ENCODE assay signal across 8 cellular contexts in the genomic region with DNA sequence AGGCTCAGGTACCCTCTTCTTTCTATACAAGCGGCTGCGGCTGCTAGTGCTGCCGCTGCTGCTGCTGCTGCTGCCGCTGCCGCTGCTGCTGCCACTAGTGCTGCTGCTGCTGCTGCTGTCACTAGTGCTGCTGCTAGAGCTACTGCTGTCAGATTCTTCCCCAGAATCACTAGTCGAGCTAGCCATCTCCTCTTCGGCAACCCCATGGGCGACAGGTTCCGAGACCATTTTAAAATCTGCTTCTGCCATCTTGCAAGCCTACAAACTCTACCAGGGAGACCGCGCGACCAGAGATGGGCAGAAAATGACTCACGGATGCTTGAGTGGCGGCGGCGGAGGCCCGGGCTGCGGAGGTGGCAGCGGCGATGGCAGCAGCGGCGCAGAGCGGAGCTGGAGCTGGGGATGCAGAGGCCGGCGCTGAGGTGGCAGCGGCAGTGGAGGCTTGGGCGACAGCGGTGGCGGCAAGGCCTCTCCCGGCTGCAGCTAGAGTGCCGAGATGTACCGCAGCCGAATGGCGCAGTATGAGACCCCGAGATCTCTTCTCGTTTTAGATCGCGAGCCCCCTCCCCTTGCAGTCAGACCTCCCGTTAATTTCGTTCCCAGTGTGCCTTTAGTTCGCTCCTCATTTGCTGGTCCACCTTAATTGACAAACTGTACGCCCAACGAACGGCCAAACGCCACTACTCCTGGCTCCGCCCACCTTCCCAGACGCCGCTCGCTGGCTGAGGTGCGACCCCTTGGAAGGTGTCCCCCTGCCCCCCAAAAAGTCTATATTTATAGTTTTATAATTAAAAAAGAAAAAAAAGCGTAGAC.
A peak's percentile ranks its signal among the peaks of the same experiment; 100 is the strongest.
DNase-seq lines count a peak whose midpoint lies in the region; ATAC-seq lines count a peak whose summit lies in the region.

A gene with protein sequence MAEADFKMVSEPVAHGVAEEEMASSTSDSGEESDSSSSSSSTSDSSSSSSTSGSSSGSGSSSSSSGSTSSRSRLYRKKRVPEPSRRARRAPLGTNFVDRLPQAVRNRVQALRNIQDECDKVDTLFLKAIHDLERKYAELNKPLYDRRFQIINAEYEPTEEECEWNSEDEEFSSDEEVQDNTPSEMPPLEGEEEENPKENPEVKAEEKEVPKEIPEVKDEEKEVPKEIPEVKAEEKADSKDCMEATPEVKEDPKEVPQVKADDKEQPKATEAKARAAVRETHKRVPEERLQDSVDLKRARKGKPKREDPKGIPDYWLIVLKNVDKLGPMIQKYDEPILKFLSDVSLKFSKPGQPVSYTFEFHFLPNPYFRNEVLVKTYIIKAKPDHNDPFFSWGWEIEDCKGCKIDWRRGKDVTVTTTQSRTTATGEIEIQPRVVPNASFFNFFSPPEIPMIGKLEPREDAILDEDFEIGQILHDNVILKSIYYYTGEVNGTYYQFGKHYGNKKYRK (minus strand): TSS at position 523 of the 813 bp plus-strand sequence. CDS start 274 bp downstream, at position 249.

- ATAC-seq in GM19035 (IDR thresholded peaks at IDR 0.05; ENCODE audit: unreplicated experiment) (peak; percentile 91), HG03521 (IDR thresholded peaks at IDR 0.05; ENCODE audit: unreplicated experiment) (no peak), GM18502 (IDR thresholded peaks at IDR 0.05; ENCODE audit: poor library complexity, unreplicated experiment) (no peak)
- peak; percentile 71 for ATAC-seq in central memory CD8-positive, alpha-beta T cell (replicated peaks; ENCODE audit: extremely low read depth, poor library complexity, severe bottlenecking)

- H3K4me3 ChIP-seq in skin epidermis: peak within 1 kb of the TSS; percentile 25 to 55 (median 35)

- H3K4me1 Mint-ChIP-seq in central memory CD8-positive, alpha-beta T cell: peaks cover 7% of the 10 kb centered on the region

- H3K9me3 Mint-ChIP-seq in central memory CD8-positive, alpha-beta T cell: no peaks in the 10 kb centered on the region

- H3K36me3 Mint-ChIP-seq in central memory CD8-positive, alpha-beta T cell (ENCODE audit: insufficient read depth): peaks cover 3% of the 10 kb centered on the region

- H3K27me3 Mint-ChIP-seq in central memory CD8-positive, alpha-beta T cell: no peaks in the 10 kb centered on the region

- DNase-seq in NCI-H1092 treated with DMSO at 0.1 percent for 48 hours (lab: John Stamatoyannopoulos, UW): peak; percentile 97
- DNase-seq in activated CD4-positive, alpha-beta T cell treated with anti-CD3 and anti-CD28 coated beads for 1 hour: peak; percentile 43
- DNase-seq in central memory CD8-positive, alpha-beta T cell (ENCODE audit: low spot score in 2 of 2): peak; percentile 14 to 24
- DNase-seq in iris pigment epithelial cell (ENCODE audit: low read depth): peak; percentile 64

- peak within 1 kb of the TSS; percentile 79 for H3K27ac Mint-ChIP-seq in central memory CD8-positive, alpha-beta T cell (ENCODE audit: low read depth)

- peak within 1 kb of the TSS in 11 of 21 experiments; percentile 6 to 76 (median 49) for H3K27ac ChIP-seq in skin epidermis

- H3K4me3 Mint-ChIP-seq in central memory CD8-positive, alpha-beta T cell: peak within 1 kb of the TSS; percentile 87

Comparison
In these comparisons a context has a peak if more than half of its experiments do, and no peak if none do; other contexts are left out.
1. ATAC-seq: peak in GM19035 (single experiment) and central memory CD8-positive, alpha-beta T cell (single experiment); none in HG03521 (single experiment) and GM18502 (single experiment).
2. DNase-seq: peak in every context shown above with its lines; median percentile 97 in NCI-H1092 treated with DMSO at 0.1 percent for 48 hours; 64 in iris pigment epithelial cell; 43 in activated CD4-positive, alpha-beta T cell treated with anti-CD3 and anti-CD28 coated beads for 1 hour; 19 in central memory CD8-positive, alpha-beta T cell.